Comparison of ENCODE assay signal across 21 cellular contexts in genomic region chr2:62144689-62145477, GRCh38.
"Had no signal": no experiment of that assay in that cellular context is flagged by ENCODE, and none has a peak within 500 bp of the region (broad histone marks: within the 10 kb centered on the region; RNA-seq: fewer than 3 reads in every experiment).

No MANE protein-coding gene starts in this region.

- H2AFZ ChIP-seq: hepatocyte, parathyroid adenoma had no signal

- H3K9me3 ChIP-seq: lower lobe of right lung, spleen, tibial nerve had no signal

- ATAC-seq: activated CD8-positive, alpha-beta memory T cell treated with anti-CD3 and anti-CD28 coated beads, Interleukin-2, amount 10 ng/mL, durations not matched to agents 7 days and 5 days; foreskin keratinocyte; left cardiac atrium; lower lobe of right lung; stimulated activated naive CD8-positive, alpha-beta T cell treated with anti-CD3 and anti-CD28 coated beads, Interleukin-15, Interleukin-2, amounts not matched to agents 100 U/mL and 50 U/mL, for 24 hours had no signal

- H3K4me3 Mint-ChIP-seq: activated CD4-positive, alpha-beta memory T cell treated with anti-CD3 and anti-CD28 coated beads, Interleukin-2, amount 10 ng/mL, durations not matched to agents 7 days and 5 days; activated CD8-positive, alpha-beta memory T cell treated with anti-CD3 and anti-CD28 coated beads, Interleukin-2, amount 10 ng/mL, durations not matched to agents 7 days and 5 days; brain; mesothelial cell of epicardium; nephron had no signal

- FAIRE-seq: islet of Langerhans, urothelium cell line had no signal

- H3K4me3 ChIP-seq: hepatocyte, lower lobe of right lung, spleen, tibial nerve had no signal

- H3K4me2 ChIP-seq: hepatocyte had no signal

- H3K27ac ChIP-seq: epithelial cell of prostate, foreskin keratinocyte, hepatocyte, lower lobe of right lung, parathyroid adenoma, spleen, tibial nerve had no signal

- H3K27me3 Mint-ChIP-seq: activated CD4-positive, alpha-beta memory T cell treated with anti-CD3 and anti-CD28 coated beads, Interleukin-2, amount 10 ng/mL, durations not matched to agents 7 days and 5 days; activated CD8-positive, alpha-beta memory T cell treated with anti-CD3 and anti-CD28 coated beads, Interleukin-2, amount 10 ng/mL, durations not matched to agents 7 days and 5 days; brain had no signal

- H3K9me3 Mint-ChIP-seq: activated CD4-positive, alpha-beta memory T cell treated with anti-CD3 and anti-CD28 coated beads, Interleukin-2, amount 10 ng/mL, durations not matched to agents 7 days and 5 days; mesothelial cell of epicardium; nephron had no signal

- H3K79me2 ChIP-seq: hepatocyte, parathyroid adenoma had no signal

- DNase-seq: activated CD4-positive, alpha-beta memory T cell treated with anti-CD3 and anti-CD28 coated beads, Interleukin-2, amount 10 ng/mL, durations not matched to agents 7 days and 5 days; activated CD4-positive, alpha-beta T cell treated with anti-CD3 and anti-CD28 coated beads for 48 hours; activated CD4-positive, CD25-positive, alpha-beta regulatory T cell; activated CD8-positive, alpha-beta memory T cell treated with anti-CD3 and anti-CD28 coated beads, Interleukin-2, amount 10 ng/mL, durations not matched to agents 7 days and 5 days; caudate nucleus; foreskin keratinocyte; left cardiac atrium; lower lobe of right lung; spleen; stimulated activated naive CD8-positive, alpha-beta T cell treated with anti-CD3 and anti-CD28 coated beads, Interleukin-15, Interleukin-2, amounts not matched to agents 100 U/mL and 50 U/mL, for 24 hours; substantia nigra; T-helper 9 cell had no signal

- H3K4me1 ChIP-seq: lower lobe of right lung, parathyroid adenoma, tibial nerve had no signal

- H3K9ac ChIP-seq: parathyroid adenoma had no signal

- H3K36me3 ChIP-seq: lower lobe of right lung, spleen had no signal

- H3K27ac Mint-ChIP-seq: activated CD4-positive, alpha-beta memory T cell treated with anti-CD3 and anti-CD28 coated beads, Interleukin-2, amount 10 ng/mL, durations not matched to agents 7 days and 5 days; activated CD8-positive, alpha-beta memory T cell treated with anti-CD3 and anti-CD28 coated beads, Interleukin-2, amount 10 ng/mL, durations not matched to agents 7 days and 5 days; brain; mesothelial cell of epicardium; nephron had no signal

- H3K27me3 ChIP-seq: foreskin keratinocyte, hepatocyte, spleen, tibial nerve had no signal

- H3K36me3 Mint-ChIP-seq: mesothelial cell of epicardium had no signal

- H3K4me1 Mint-ChIP-seq: brain, nephron had no signal
